ENCODE assay signal across 1 cellular context in genomic region chr12:65998536-65999530, GRCh38.
A peak's percentile ranks its signal among the peaks of the same experiment; 100 is the strongest.
TF ChIP-seq lines count a peak whose summit lies in the region.

No MANE protein-coding gene starts in this region.

TF ChIP-seq in HEK293, 187 proteins besides CTCF, POLR2A, EP300 and RAD21 (continued from another document):
- TF ChIP-seq ZBTB48 (tag by site-specific recombination; IDR thresholded peaks at IDR 0.05) (peak; percentile 42; the same call in 1 of the 2 replicates), ZNF266 (tag by site-specific recombination; IDR thresholded peaks at IDR 0.05; ENCODE audit: low read depth) (no peak), KLF1 (tag by site-specific recombination; IDR thresholded peaks at IDR 0.05) (no peak), ZNF335 (tag by site-specific recombination; conservative IDR thresholded peaks at IDR 0.05) (no peak), ZBTB17 (tag by site-specific recombination; IDR thresholded peaks at IDR 0.05) (peak; percentile 4; the same call in 1 of the 2 replicates), ZNF623 (tag by site-specific recombination; IDR thresholded peaks at IDR 0.05) (no peak), SP2 (tag by site-specific recombination; IDR thresholded peaks at IDR 0.05) (no peak), ZBTB8A (tag by site-specific recombination; IDR thresholded peaks at IDR 0.05) (no peak), ZNF423 (tag by site-specific recombination; IDR thresholded peaks at IDR 0.05) (no peak), SCRT2 (tag by site-specific recombination; IDR thresholded peaks at IDR 0.05) (peak; percentile 82)
TF ChIP-seq in HEK293: peak in this region for 4.
